14 cellular contexts compared by ENCODE assay signal in the genomic region with DNA sequence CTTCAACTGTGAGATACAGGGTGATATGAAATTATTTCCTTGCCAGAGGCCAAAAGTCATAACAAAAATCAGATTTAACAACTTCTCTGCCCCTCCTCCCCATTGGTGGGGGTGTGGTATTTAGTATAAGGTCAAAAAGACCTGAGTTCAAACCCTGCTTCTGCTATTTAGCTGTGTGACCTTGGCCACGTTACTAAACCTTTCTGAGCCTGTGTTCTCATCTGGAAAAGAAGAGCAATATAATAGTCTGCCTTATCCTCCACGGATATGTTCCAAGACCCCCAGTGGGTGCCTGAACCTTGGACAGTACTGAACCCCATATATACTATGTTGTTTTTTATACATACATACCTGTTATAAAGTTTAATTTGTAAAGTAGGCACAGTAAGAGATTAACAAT. TPM values are rescaled to one million over a fixed set of nuclear protein-coding genes. Genes with fewer than 3 reads are reported as not detected.
DNase-seq lines count a peak whose midpoint lies in the region; ATAC-seq and TF ChIP-seq lines count a peak whose summit lies in the region.
"Had no signal": no experiment of that assay in that cellular context is flagged by ENCODE, and none has a peak within 500 bp of the region (broad histone marks: within the 10 kb centered on the region; RNA-seq: fewer than 3 reads in every experiment).

No MANE protein-coding gene starts in this region.

- no peak overlapping the region for H2AK5ac ChIP-seq in neuronal stem cell (ENCODE audit: low read depth, low read length)

- peaks cover 3% of the 10 kb centered on the region for H3K36me3 ChIP-seq in GM06990 (ENCODE audit: control insufficient read depth, insufficient read depth, low read length)
- peaks cover 0 to 57% of the 10 kb centered on the region in 2 donors for H3K36me3 ChIP-seq in neuronal stem cell (replicated peaks in 1 of 2; ENCODE audit: control insufficient read depth in 2 of 2, insufficient read depth in 2 of 2, low read length in 2 of 2)

- H3K14ac ChIP-seq in neuronal stem cell (ENCODE audit: low read length): no peak overlapping the region

- no peak overlapping the region for H3K4me3 Mint-ChIP-seq in T-helper 17 cell
- H3K4me3 Mint-ChIP-seq in glutamatergic neuron (ENCODE audit: unreplicated experiment): peak overlapping the region; percentile 25
- H3K4me3 Mint-ChIP-seq in stimulated activated memory B cell treated with anti-CD40 and anti-IgM and Interleukin-4, amounts not matched to agents 10 μg/mL and 1 μg/mL and 100 μg/mL, for 72 hours: no peak overlapping the region
- no peak overlapping the region for H3K4me3 Mint-ChIP-seq in stimulated activated naive CD8-positive, alpha-beta T cell treated with anti-CD3 and anti-CD28 coated beads, Interleukin-15, amount 100 ng/mL, for 72 hours
- H3K4me3 Mint-ChIP-seq: activated CD4-positive, alpha-beta memory T cell treated with anti-CD3 and anti-CD28 coated beads, Interleukin-2, amount 10 ng/mL, durations not matched to agents 7 days and 5 days; T-helper 1 cell treated with Interleukin-12 subunit alpha and Interleukin-12 subunit beta and Interleukin-4 antibody, amounts not matched to agents 30 μg/mL and 1 μg/mL, for 36 hours had no signal

- ATAC-seq in T-helper 17 cell (no peak), HG02571 (IDR thresholded peaks at IDR 0.05; ENCODE audit: unreplicated experiment) (no peak)
- ATAC-seq in stimulated activated memory B cell treated with anti-CD40 and anti-IgM and Interleukin-4, amounts not matched to agents 10 μg/mL and 1 μg/mL and 100 μg/mL, for 72 hours: no peak
- ATAC-seq in stimulated activated naive CD8-positive, alpha-beta T cell treated with anti-CD3 and anti-CD28 coated beads, Interleukin-15, amount 100 ng/mL, for 72 hours: no peak

- no peaks in the 10 kb centered on the region for H3K27me3 Mint-ChIP-seq in T-helper 17 cell
- peaks cover 6% of the 10 kb centered on the region for H3K27me3 Mint-ChIP-seq in glutamatergic neuron (ENCODE audit: unreplicated experiment)
- H3K27me3 Mint-ChIP-seq in stimulated activated memory B cell treated with anti-CD40 and anti-IgM and Interleukin-4, amounts not matched to agents 10 μg/mL and 1 μg/mL and 100 μg/mL, for 72 hours: no peaks in the 10 kb centered on the region
- no peaks in the 10 kb centered on the region for H3K27me3 Mint-ChIP-seq in stimulated activated naive CD8-positive, alpha-beta T cell treated with anti-CD3 and anti-CD28 coated beads, Interleukin-15, amount 100 ng/mL, for 72 hours
- H3K27me3 Mint-ChIP-seq: activated CD4-positive, alpha-beta memory T cell treated with anti-CD3 and anti-CD28 coated beads, Interleukin-2, amount 10 ng/mL, durations not matched to agents 7 days and 5 days had no signal

- no peaks in the 10 kb centered on the region for H3K79me1 ChIP-seq in neuronal stem cell (ENCODE audit: low read depth, low read length)

- peaks cover 4% of the 10 kb centered on the region for H3K9me3 ChIP-seq in T-helper 17 cell (ENCODE audit: control insufficient read depth, low read length, poor library complexity, severe bottlenecking)
- H3K9me3 ChIP-seq in neuronal stem cell (replicated peaks in 1 of 2; ENCODE audit: control insufficient read depth in 2 of 2, insufficient read depth in 1 of 2, low read depth in 1 of 2, low read length in 2 of 2): no peaks in the 10 kb centered on the region

- no peak for DNase-seq in GM06990 (ENCODE audit: extremely low read depth, insufficient read length)
- no peak for DNase-seq in T-helper 17 cell
- no peak for DNase-seq in glutamatergic neuron
- DNase-seq in stimulated activated naive CD8-positive, alpha-beta T cell treated with anti-CD3 and anti-CD28 coated beads, Interleukin-15, amount 100 ng/mL, for 72 hours: no peak
- DNase-seq in neuronal stem cell (ENCODE audit: low spot score): no peak
- DNase-seq: activated CD4-positive, alpha-beta memory T cell treated with anti-CD3 and anti-CD28 coated beads, Interleukin-2, amount 10 ng/mL, durations not matched to agents 7 days and 5 days; activated naive CD4-positive, alpha-beta T cell treated with anti-CD3 and anti-CD28 coated beads, Interleukin-2, amount 50 U/mL, for 16 hours; DMS53; KG1; NCI-H2107; stimulated activated CD4-positive, alpha-beta T cell treated with anti-CD3 and anti-CD28 coated beads, Interleukin-4, amount 100 ng/mL, for 4 hours had no signal

- H3K4me2 ChIP-seq in neuronal stem cell (ENCODE audit: insufficient read depth, low read length, poor library complexity, severe bottlenecking): no peak overlapping the region

- no peak overlapping the region for H4K8ac ChIP-seq in neuronal stem cell (ENCODE audit: low read depth, low read length)

- no peak overlapping the region for H3K23ac ChIP-seq in neuronal stem cell (ENCODE audit: low read depth, low read length, poor library complexity)

- no peak overlapping the region for H2BK120ac ChIP-seq in neuronal stem cell (ENCODE audit: low read depth, low read length)

- no peak overlapping the region for H2BK12ac ChIP-seq in neuronal stem cell (ENCODE audit: low read length)

- no peak overlapping the region for H2BK5ac ChIP-seq in neuronal stem cell (ENCODE audit: low read length)

- H2AFZ ChIP-seq in neuronal stem cell (ENCODE audit: low read length): no peak overlapping the region

- no CpG with 5 or more reads among the region's 2 CpGs for WGBS in neuronal stem cell (ENCODE audit: extremely low coverage in 2 of 2, insufficient read length in 2 of 2, insufficient replicate concordance in 1 of 2), 2 donors

- TF ChIP-seq CTCF in GM06990 (IDR thresholded peaks at IDR 0.05; ENCODE audit: insufficient read depth, low read length, poor library complexity, severe bottlenecking) (no peak), glutamatergic neuron (IDR thresholded peaks at IDR 0.05; ENCODE audit: partially characterized antibody, unreplicated experiment) (no peak)

- H3K4me1 Mint-ChIP-seq in T-helper 17 cell: peaks cover 54% of the 10 kb centered on the region
- H3K4me1 Mint-ChIP-seq in glutamatergic neuron (ENCODE audit: low read depth, unreplicated experiment): peaks cover 28% of the 10 kb centered on the region
- peaks cover 70% of the 10 kb centered on the region for H3K4me1 Mint-ChIP-seq in stimulated activated memory B cell treated with anti-CD40 and anti-IgM and Interleukin-4, amounts not matched to agents 10 μg/mL and 1 μg/mL and 100 μg/mL, for 72 hours
- H3K4me1 Mint-ChIP-seq in stimulated activated naive CD8-positive, alpha-beta T cell treated with anti-CD3 and anti-CD28 coated beads, Interleukin-15, amount 100 ng/mL, for 72 hours: peaks cover 71% of the 10 kb centered on the region

- H3K9me3 Mint-ChIP-seq in glutamatergic neuron (ENCODE audit: unreplicated experiment): peaks cover 6% of the 10 kb centered on the region
- no peaks in the 10 kb centered on the region for H3K9me3 Mint-ChIP-seq in stimulated activated memory B cell treated with anti-CD40 and anti-IgM and Interleukin-4, amounts not matched to agents 10 μg/mL and 1 μg/mL and 100 μg/mL, for 72 hours
- H3K9me3 Mint-ChIP-seq in stimulated activated naive CD8-positive, alpha-beta T cell treated with anti-CD3 and anti-CD28 coated beads, Interleukin-15, amount 100 ng/mL, for 72 hours: no peaks in the 10 kb centered on the region
- H3K9me3 Mint-ChIP-seq: activated CD4-positive, alpha-beta memory T cell treated with anti-CD3 and anti-CD28 coated beads, Interleukin-2, amount 10 ng/mL, durations not matched to agents 7 days and 5 days; T-helper 1 cell treated with Interleukin-12 subunit alpha and Interleukin-12 subunit beta and Interleukin-4 antibody, amounts not matched to agents 30 μg/mL and 1 μg/mL, for 36 hours had no signal

- no peak overlapping the region for H3K4ac ChIP-seq in neuronal stem cell (ENCODE audit: low read length)

- no peak overlapping the region for H3K27ac ChIP-seq in neuronal stem cell (replicated peaks; ENCODE audit: low read length)

- H3K18ac ChIP-seq in neuronal stem cell (ENCODE audit: low read length): no peak overlapping the region

- H3K36me3 Mint-ChIP-seq in T-helper 17 cell (ENCODE audit: low read depth) (no peaks in the 10 kb centered on the region), glutamatergic neuron (ENCODE audit: unreplicated experiment) (no peaks in the 10 kb centered on the region)
- peaks cover 6% of the 10 kb centered on the region for H3K36me3 Mint-ChIP-seq in stimulated activated memory B cell treated with anti-CD40 and anti-IgM and Interleukin-4, amounts not matched to agents 10 μg/mL and 1 μg/mL and 100 μg/mL, for 72 hours

- H3K27me3 ChIP-seq in GM06990 (replicated peaks; ENCODE audit: control insufficient read depth, insufficient read depth, low read length): no peaks in the 10 kb centered on the region
- H3K27me3 ChIP-seq in neuronal stem cell (ENCODE audit: control insufficient read depth in 3 of 3, insufficient read depth in 3 of 3, low read depth in 1 of 3, low read length in 3 of 3): no peaks in the 10 kb centered on the region

- H3K9ac ChIP-seq in neuronal stem cell (ENCODE audit: low read depth, low read length, poor library complexity): no peak overlapping the region

- no peak overlapping the region for H4K91ac ChIP-seq in neuronal stem cell (ENCODE audit: low read depth, low read length, poor library complexity)

- H3K4me1 ChIP-seq in neuronal stem cell (ENCODE audit: control insufficient read depth in 2 of 2, insufficient read depth in 1 of 2, low read depth in 1 of 2, low read length in 2 of 2): peaks cover 10 to 15% of the 10 kb centered on the region in 2 donors

- H3K4me3 ChIP-seq in GM06990 (replicated peaks; ENCODE audit: low read depth, low read length) (peak overlapping the region; percentile 20), neuronal stem cell (ENCODE audit: low read length in 2 of 2) (no peak overlapping the region)

- H2BK15ac ChIP-seq in neuronal stem cell (ENCODE audit: low read length): no peak overlapping the region

- H3K27ac Mint-ChIP-seq in T-helper 17 cell (peak overlapping the region; percentile 93), glutamatergic neuron (ENCODE audit: unreplicated experiment) (no peak overlapping the region)
- H3K27ac Mint-ChIP-seq in stimulated activated memory B cell treated with anti-CD40 and anti-IgM and Interleukin-4, amounts not matched to agents 10 μg/mL and 1 μg/mL and 100 μg/mL, for 72 hours: peak overlapping the region; percentile 27
- no peak overlapping the region for H3K27ac Mint-ChIP-seq in stimulated activated naive CD8-positive, alpha-beta T cell treated with anti-CD3 and anti-CD28 coated beads, Interleukin-15, amount 100 ng/mL, for 72 hours
- H3K27ac Mint-ChIP-seq: activated CD4-positive, alpha-beta memory T cell treated with anti-CD3 and anti-CD28 coated beads, Interleukin-2, amount 10 ng/mL, durations not matched to agents 7 days and 5 days; T-helper 1 cell treated with Interleukin-12 subunit alpha and Interleukin-12 subunit beta and Interleukin-4 antibody, amounts not matched to agents 30 μg/mL and 1 μg/mL, for 36 hours had no signal

RNA-seq across cellular contexts. Expression of gene CDC42EP3, which starts 3.7 kb away (rescaled TPM):
- total RNA-seq in T-helper 17 cell (10 to 100 TPM; 45.1 to 48.9 TPM), glutamatergic neuron (ENCODE audit: unreplicated experiment) (32.9 TPM)
- 32.1 TPM for polyA plus RNA-seq in neuronal stem cell (2013, experiment 1 of 2)
- polyA plus RNA-seq in neuronal stem cell (2013, experiment 2 of 2): 31.5 TPM

Comparison
In these comparisons a context has a peak if more than half of its experiments do, and no peak if none do; other contexts are left out.
1. H3K27ac Mint-ChIP-seq: peak in T-helper 17 cell (single experiment) and stimulated activated memory B cell treated with anti-CD40 and anti-IgM and Interleukin-4, amounts not matched to agents 10 μg/mL and 1 μg/mL and 100 μg/mL, for 72 hours (single experiment); none in glutamatergic neuron (single experiment) and stimulated activated naive CD8-positive, alpha-beta T cell treated with anti-CD3 and anti-CD28 coated beads, Interleukin-15, amount 100 ng/mL, for 72 hours (0 of 2).